9 cellular contexts compared by ENCODE assay signal in the genomic region with DNA sequence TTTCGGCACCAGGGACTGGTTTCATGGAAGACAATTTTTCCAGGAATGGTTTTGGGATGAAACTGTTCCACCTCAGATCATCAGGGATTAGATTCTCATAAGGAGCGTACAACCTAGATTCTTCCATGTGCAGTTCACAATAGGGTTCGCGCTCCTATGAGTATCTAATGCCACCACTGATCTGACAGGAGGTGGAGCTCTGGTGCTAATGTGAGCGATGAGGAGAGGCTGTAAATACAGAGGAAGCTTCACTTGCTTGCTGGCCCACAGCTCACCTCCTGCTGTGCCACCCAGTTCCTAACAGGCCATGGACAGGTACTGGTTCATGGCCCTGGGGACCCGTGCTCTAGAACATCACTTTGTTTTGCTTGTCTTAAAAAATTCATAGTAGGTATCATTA. TPM values are rescaled to one million over a fixed set of nuclear protein-coding genes. Genes with fewer than 3 reads are reported as not detected.
DNase-seq lines count a peak whose midpoint lies in the region; ATAC-seq and TF ChIP-seq lines count a peak whose summit lies in the region.
"Had no signal": no experiment of that assay in that cellular context is flagged by ENCODE, and none has a peak within 500 bp of the region (broad histone marks: within the 10 kb centered on the region; RNA-seq: fewer than 3 reads in every experiment).

No MANE protein-coding gene starts in this region.

- no peak overlapping the region for H3K4me2 ChIP-seq in OCI-LY7 (ENCODE audit: low read length)
- H3K4me2 ChIP-seq: KMS-11 had no signal

- CTCF ChIA-PET in OCI-LY7 (lab: Charles Lee; ENCODE audit: unreplicated experiment), result interaction anchor here (0.9 to 1.0 kb wide), 2 partner anchors 43 to 48 kb away, joined by 3 to 6 read pairs; no protein-coding TSS in a partner anchor

- peak; percentile 82 for ATAC-seq in GM21786 (IDR thresholded peaks at IDR 0.05; ENCODE audit: unreplicated experiment)
- ATAC-seq in activated naive CD4-positive, alpha-beta T cell treated with anti-CD3 and anti-CD28 coated beads, Interleukin-2, amount 50 U/mL, for 72 hours, result peak; percentile 72 to 86
- peak; percentile 42 to 58 for ATAC-seq in lower lobe of right lung
- no peak for ATAC-seq in HG02759 (IDR thresholded peaks at IDR 0.05; ENCODE audit: unreplicated experiment)
- no peak for ATAC-seq in GM18907 (IDR thresholded peaks at IDR 0.05; ENCODE audit: unreplicated experiment)

- H3K4me3 ChIP-seq in OCI-LY7 (ENCODE audit: low read depth, low read length, poor library complexity, severe bottlenecking) (no peak overlapping the region), lower lobe of right lung (no peak overlapping the region)

- H3K36me3 Mint-ChIP-seq in activated naive CD4-positive, alpha-beta T cell treated with anti-CD3 and anti-CD28 coated beads, Interleukin-2, amount 50 U/mL, for 72 hours, result no peaks in the 10 kb centered on the region
- no peaks in the 10 kb centered on the region for H3K36me3 Mint-ChIP-seq in glutamatergic neuron (ENCODE audit: unreplicated experiment)

- no peaks in the 10 kb centered on the region for H3K79me2 ChIP-seq in OCI-LY7 (ENCODE audit: insufficient read depth, low read depth, low read length)

- peak; percentile 62 for DNase-seq in DMS53 (lab: John Stamatoyannopoulos, UW)
- DNase-seq in OCI-LY7 (ENCODE audit: low spot score), result peak; percentile 69
- DNase-seq in activated naive CD4-positive, alpha-beta T cell treated with anti-CD3 and anti-CD28 coated beads, Interleukin-2, amount 50 U/mL, for 72 hours (ENCODE audit: low spot score in 2 of 2), result peak in 1 of 2 donors; percentile 26
- DNase-seq in lower lobe of right lung, result no peak
- DNase-seq in glutamatergic neuron, result no peak

- no peaks in the 10 kb centered on the region for H3K9me2 ChIP-seq in OCI-LY7 (ENCODE audit: insufficient read depth, low read length)

- no peak overlapping the region for H2AFZ ChIP-seq in OCI-LY7 (ENCODE audit: low read length)

- no peaks in the 10 kb centered on the region for H3K36me3 ChIP-seq in OCI-LY7 (ENCODE audit: insufficient read depth, low read length)
- H3K36me3 ChIP-seq in lower lobe of right lung, result no peaks in the 10 kb centered on the region

- H3K4me1 ChIP-seq in OCI-LY7 (ENCODE audit: insufficient read depth, low read length, poor library complexity, severe bottlenecking) (peaks cover 4% of the 10 kb centered on the region), lower lobe of right lung (peaks cover 22% of the 10 kb centered on the region)

- no peaks in the 10 kb centered on the region for H3K9me3 Mint-ChIP-seq in activated naive CD4-positive, alpha-beta T cell treated with anti-CD3 and anti-CD28 coated beads, Interleukin-2, amount 50 U/mL, for 72 hours
- no peaks in the 10 kb centered on the region for H3K9me3 Mint-ChIP-seq in glutamatergic neuron (ENCODE audit: unreplicated experiment)

- H3K9me3 ChIP-seq in OCI-LY7 (ENCODE audit: low read length), result no peaks in the 10 kb centered on the region
- no peaks in the 10 kb centered on the region for H3K9me3 ChIP-seq in lower lobe of right lung

- no peaks in the 10 kb centered on the region for H3K4me1 Mint-ChIP-seq in glutamatergic neuron (ENCODE audit: low read depth, unreplicated experiment)

- intact Hi-C loops in OCI-LY7 (cut with micrococcal nuclease; ENCODE audit: unreplicated experiment), result loop anchor here (1.0 to 10.0 kb wide), 2 partner anchors 132 to 241 kb away; a partner anchor contains a TSS
- intact Hi-C loops in lower lobe of right lung (cut with DNase I), result no loop called here

- H4K20me1 ChIP-seq in OCI-LY7 (ENCODE audit: insufficient read depth, low read length), result no peaks in the 10 kb centered on the region

- H3K27me3 Mint-ChIP-seq in glutamatergic neuron (ENCODE audit: unreplicated experiment), result peaks cover 2% of the 10 kb centered on the region

- H3K27me3 ChIP-seq in lower lobe of right lung (ENCODE audit: low read depth), result no peaks in the 10 kb centered on the region

- TF ChIP-seq CTCF in OCI-LY7 (conservative IDR thresholded peaks at IDR 0.05; ENCODE audit: low read length) (peak; percentile 79), lower lobe of right lung (IDR thresholded peaks at IDR 0.05) (peak; percentile 12), glutamatergic neuron (IDR thresholded peaks at IDR 0.05; ENCODE audit: partially characterized antibody, unreplicated experiment) (no peak)

- no peak overlapping the region for H3K27ac ChIP-seq in OCI-LY7 (ENCODE audit: low read depth, low read length, poor library complexity, severe bottlenecking)
- no peak overlapping the region for H3K27ac ChIP-seq in lower lobe of right lung
- H3K27ac ChIP-seq: KMS-11 had no signal

- H3K4me3 Mint-ChIP-seq in glutamatergic neuron (ENCODE audit: unreplicated experiment), result no peak overlapping the region

- H3K27ac Mint-ChIP-seq in activated naive CD4-positive, alpha-beta T cell treated with anti-CD3 and anti-CD28 coated beads, Interleukin-2, amount 50 U/mL, for 72 hours, result no peak overlapping the region
- H3K27ac Mint-ChIP-seq in glutamatergic neuron (ENCODE audit: unreplicated experiment), result no peak overlapping the region

- POLR2A ChIA-PET in OCI-LY7 (lab: Charles Lee), result interaction anchor here (0.6 to 1.9 kb wide), 8 partner anchors 32 to 240 kb away, joined by 3 to 4 read pairs (median 3); a partner anchor contains a TSS

- BruUV-seq in OCI-LY7 (replicated peaks; lab: Mats Ljungman, UMichigan), result no TSS peak

RNA-seq across cellular contexts. Expression of a gene that starts 41.8 kb away (rescaled TPM):
- total RNA-seq in OCI-LY7 (2014; rRNA removed; shearing (Covaris generic)), result 9.4 and 13.5 TPM in 2 replicates
- total RNA-seq in OCI-LY7 (2022) (17.0 and 25.6 TPM in 2 replicates), lower lobe of right lung (9.8 TPM), glutamatergic neuron (ENCODE audit: unreplicated experiment) (0.44 TPM)
- 10 to 100 TPM; 41.9 to 50.5 TPM for total RNA-seq in activated naive CD4-positive, alpha-beta T cell treated with anti-CD3 and anti-CD28 coated beads, Interleukin-2, amount 50 U/mL, for 72 hours

Comparison
In these comparisons a context has a peak if more than half of its experiments do, and no peak if none do; other contexts are left out.
1. DNase-seq: peak in DMS53 (single experiment) and OCI-LY7 (single experiment); none in lower lobe of right lung (single experiment) and glutamatergic neuron (single experiment).
2. ATAC-seq: peak in GM21786 (single experiment), activated naive CD4-positive, alpha-beta T cell treated with anti-CD3 and anti-CD28 coated beads, Interleukin-2, amount 50 U/mL, for 72 hours (2 of 2) and lower lobe of right lung (2 of 2); none in HG02759 (single experiment) and GM18907 (single experiment).